Comparison of ENCODE assay signal across 23 cellular contexts in genomic region chr7:20152511-20152910, GRCh38.
DNase-seq lines count a peak whose midpoint lies in the region; FAIRE-seq and TF ChIP-seq lines count a peak whose summit lies in the region.
"Had no signal": no experiment of that assay in that cellular context is flagged by ENCODE, and none has a peak within 500 bp of the region (broad histone marks: within the 10 kb centered on the region; RNA-seq: fewer than 3 reads in every experiment).

No MANE protein-coding gene starts in this region.

- peak; percentile 46 for DNase-seq in Daoy (ENCODE audit: low read depth)
- peak; percentile 92 for DNase-seq in M059J (ENCODE audit: low read depth)
- DNase-seq in epithelial cell of esophagus (ENCODE audit: low read depth): peak; percentile 58
- no peak for DNase-seq in stomach
- no peak for DNase-seq in glutamatergic neuron
- DNase-seq in cardiac septum (ENCODE audit: low spot score): no peak
- no peak for DNase-seq in kidney
- DNase-seq in midbrain (lab: John Stamatoyannopoulos, UW): no peak
- DNase-seq: activated CD4-positive, CD25-positive, alpha-beta regulatory T cell; islet precursor cell; NCI-H1092; NCI-H2107; NCI-H524 treated with DMSO at 0.1 percent for 48 hours; SJCRH30; spleen; testis had no signal

- TF ChIP-seq CTCF in epithelial cell of esophagus (IDR thresholded peaks at IDR 0.05; ENCODE audit: insufficient read depth, low read depth, low read length, missing control alignments) (no peak), stomach (IDR thresholded peaks at IDR 0.05) (no peak), glutamatergic neuron (IDR thresholded peaks at IDR 0.05; ENCODE audit: partially characterized antibody, unreplicated experiment) (no peak), kidney (IDR thresholded peaks at IDR 0.05; ENCODE audit: borderline replicate concordance, extremely low read depth, insufficient read depth) (no peak)

- H3K27ac ChIP-seq in stomach (peak overlapping the region in 3 of 5 donors; percentile 33 to 62 (median 56)), kidney (ENCODE audit: low read depth in 2 of 2, low read length in 2 of 2) (no peak overlapping the region)
- H3K27ac ChIP-seq: SJCRH30, spleen, testis had no signal

- H3K4me3 Mint-ChIP-seq in glutamatergic neuron (ENCODE audit: unreplicated experiment): no peak overlapping the region
- H3K4me3 Mint-ChIP-seq: activated T-helper 1 cell treated with anti-CD3 and anti-CD28 coated beads, Interleukin-12 subunit alpha, Interleukin-12 subunit beta, Interleukin-2, Interleukin-4 antibody, amounts not matched to agents 30 ng/mL and 10 ng/mL and 1 ng/mL, durations not matched to agents 14 hours and 24 hours and 36 hours; memory B cell; nephron; T-helper 1 cell treated with Interleukin-12 subunit alpha and Interleukin-12 subunit beta and Interleukin-4 antibody, amounts not matched to agents 30 μg/mL and 1 μg/mL, for 36 hours had no signal

- H3K36me3 ChIP-seq in stomach: peaks cover 0 to 6% (median 0%) of the 10 kb centered on the region in 4 donors
- H3K36me3 ChIP-seq in kidney (ENCODE audit: control insufficient read depth in 1 of 2, insufficient read depth in 2 of 2, low read length in 2 of 2): no peaks in the 10 kb centered on the region
- H3K36me3 ChIP-seq: HAP-1, prostate gland, SJCRH30 had no signal

- TF ChIP-seq EP300 in stomach (IDR thresholded peaks at IDR 0.05): no peak

- H3K4me1 Mint-ChIP-seq in glutamatergic neuron (ENCODE audit: low read depth, unreplicated experiment): no peaks in the 10 kb centered on the region

- no peak overlapping the region for H3K4me3 ChIP-seq in epithelial cell of esophagus (ENCODE audit: low read length)
- H3K4me3 ChIP-seq in stomach: no peak overlapping the region
- no peak overlapping the region for H3K4me3 ChIP-seq in kidney (ENCODE audit: low read length in 2 of 2)
- H3K4me3 ChIP-seq: HAP-1, prostate gland, SJCRH30, spleen, testis had no signal

- no peak for FAIRE-seq in kidney (lab: Jason Lieb, UNC)
- FAIRE-seq: GM18507 had no signal

- no peaks in the 10 kb centered on the region for H3K36me3 Mint-ChIP-seq in glutamatergic neuron (ENCODE audit: unreplicated experiment)

- H3K9me3 ChIP-seq in stomach (no peaks in the 10 kb centered on the region), kidney (ENCODE audit: control insufficient read depth in 1 of 2, low read length in 2 of 2) (no peaks in the 10 kb centered on the region)
- H3K9me3 ChIP-seq: HAP-1, prostate gland, SJCRH30, spleen, testis had no signal

- no peak overlapping the region for H3K9ac ChIP-seq in kidney (ENCODE audit: low read length in 2 of 2)

- H3K27me3 Mint-ChIP-seq in glutamatergic neuron (ENCODE audit: unreplicated experiment): no peaks in the 10 kb centered on the region
- H3K27me3 Mint-ChIP-seq: memory B cell had no signal

- no peak for TF ChIP-seq POLR2A in stomach (IDR thresholded peaks at IDR 0.05)

- H3K27ac Mint-ChIP-seq in glutamatergic neuron (ENCODE audit: unreplicated experiment): no peak overlapping the region
- H3K27ac Mint-ChIP-seq: activated T-helper 1 cell treated with anti-CD3 and anti-CD28 coated beads, Interleukin-12 subunit alpha, Interleukin-12 subunit beta, Interleukin-2, Interleukin-4 antibody, amounts not matched to agents 30 ng/mL and 10 ng/mL and 1 ng/mL, durations not matched to agents 14 hours and 24 hours and 36 hours; memory B cell; T-helper 1 cell treated with Interleukin-12 subunit alpha and Interleukin-12 subunit beta and Interleukin-4 antibody, amounts not matched to agents 30 μg/mL and 1 μg/mL, for 36 hours had no signal

- intact Hi-C loops in stomach (cut with DNase I; ENCODE audit: low total_unique reads): loop anchor here (10.0 kb wide), 1 partner anchor 442 kb away; no protein-coding TSS in a partner anchor
- intact Hi-C loops in cardiac septum (cut with DNase I): no loop called here
- intact Hi-C loops in kidney (cut with DNase I): no loop called here

- H3K4me1 ChIP-seq in stomach (peaks cover 0 to 31% (median 11%) of the 10 kb centered on the region in 4 donors), kidney (ENCODE audit: control insufficient read depth in 1 of 2, insufficient read depth in 1 of 2, low read depth in 1 of 2, low read length in 2 of 2) (no peaks in the 10 kb centered on the region)
- H3K4me1 ChIP-seq: HAP-1, prostate gland, SJCRH30, testis had no signal

- no peaks in the 10 kb centered on the region for H3K27me3 ChIP-seq in stomach
- H3K27me3 ChIP-seq: SJCRH30, spleen, testis had no signal

- H3K9me3 Mint-ChIP-seq in glutamatergic neuron (ENCODE audit: unreplicated experiment): no peaks in the 10 kb centered on the region
- H3K9me3 Mint-ChIP-seq: activated T-helper 1 cell treated with anti-CD3 and anti-CD28 coated beads, Interleukin-12 subunit alpha, Interleukin-12 subunit beta, Interleukin-2, Interleukin-4 antibody, amounts not matched to agents 30 ng/mL and 10 ng/mL and 1 ng/mL, durations not matched to agents 14 hours and 24 hours and 36 hours; memory B cell; nephron; T-helper 1 cell treated with Interleukin-12 subunit alpha and Interleukin-12 subunit beta and Interleukin-4 antibody, amounts not matched to agents 30 μg/mL and 1 μg/mL, for 36 hours had no signal

Comparison
In these comparisons a context has a peak if more than half of its experiments do, and no peak if none do; other contexts are left out.
1. DNase-seq: peak in Daoy (single experiment), M059J (single experiment) and epithelial cell of esophagus (single experiment); none in stomach (single experiment), glutamatergic neuron (single experiment), cardiac septum (single experiment), kidney (single experiment) and midbrain (single experiment).
2. H3K27ac ChIP-seq: peak in stomach (3 of 5); none in kidney (0 of 2).